11 cellular contexts compared by ENCODE assay signal in the genomic region with DNA sequence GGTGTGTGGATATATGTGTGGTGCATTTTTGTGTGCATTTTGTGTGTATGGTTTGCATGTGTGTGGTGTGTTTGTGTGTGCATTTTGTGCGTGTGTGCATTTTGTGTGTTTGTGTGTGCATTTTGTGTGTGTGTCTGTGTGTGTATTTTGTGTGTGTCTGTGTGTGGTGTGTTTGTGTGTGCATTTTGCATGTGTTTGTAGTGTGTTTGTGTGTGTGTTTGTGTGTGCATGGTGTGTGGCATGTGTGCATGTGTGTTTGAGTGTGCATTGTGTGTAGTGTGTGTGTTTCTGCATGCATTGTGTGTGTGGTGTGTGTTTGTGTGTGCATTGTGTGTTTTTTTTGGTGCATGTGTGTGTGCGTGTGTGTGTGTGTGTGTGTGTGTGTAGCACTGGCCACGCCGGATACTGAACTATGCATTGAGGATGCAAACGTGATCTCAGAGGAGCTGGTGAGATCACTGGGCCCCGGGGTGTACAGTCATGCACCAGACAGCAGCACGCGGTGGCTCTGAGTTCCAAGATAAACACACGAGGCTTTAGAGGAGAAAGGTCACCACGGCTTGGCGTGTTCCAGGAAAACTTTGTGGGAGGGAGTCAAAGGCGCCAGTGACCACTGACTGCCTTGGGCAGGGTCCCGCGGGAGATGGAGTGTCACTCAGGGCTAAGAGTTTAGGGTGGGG.
A peak's percentile ranks its signal among the peaks of the same experiment; 100 is the strongest.
DNase-seq lines count a peak whose midpoint lies in the region; ATAC-seq and TF ChIP-seq lines count a peak whose summit lies in the region.
"Had no signal": no experiment of that assay in that cellular context is flagged by ENCODE, and none has a peak within 500 bp of the region (broad histone marks: within the 10 kb centered on the region; RNA-seq: fewer than 3 reads in every experiment).

No MANE protein-coding gene starts in this region.

- 0 out of 2 replicates have a peak overlapping the region, but pooled peaks have one; percentile 45 for H3K14ac ChIP-seq in IMR-90 (replicated peaks; ENCODE audit: low read depth, low read length)

- no peak overlapping the region for H2AK5ac ChIP-seq in IMR-90 (ENCODE audit: low read depth, low read length)

- peak overlapping the region; percentile 48; the same call in 1 of the 2 replicates for H3K23ac ChIP-seq in IMR-90 (ENCODE audit: low read depth, low read length)

- POLR2A ChIA-PET in IMR-90 (lab: Charles Lee; ENCODE audit: unreplicated experiment), result interaction anchor here (0.5 kb wide), 1 partner anchor 211 kb away, joined by 4 read pairs; no protein-coding TSS in a partner anchor

- no peaks in the 10 kb centered on the region for H3K27me3 ChIP-seq in IMR-90 (ENCODE audit: control insufficient read depth, insufficient read depth, low read length)
- no peaks in the 10 kb centered on the region for H3K27me3 ChIP-seq in stomach

- TF ChIP-seq CTCF in IMR-90 (conservative IDR thresholded peaks at IDR 0.05; ENCODE audit: low read depth, low read length) (no peak), astrocyte of the spinal cord (IDR thresholded peaks at IDR 0.05; ENCODE audit: low read depth, low read length) (no peak), stomach (IDR thresholded peaks at IDR 0.05) (no peak)

- H4K20me1 ChIP-seq in IMR-90 (ENCODE audit: insufficient read depth, low read length), result no peaks in the 10 kb centered on the region

- H3K9me3 ChIP-seq in IMR-90 (ENCODE audit: control insufficient read depth, insufficient read depth, low read length) (peaks cover 14% of the 10 kb centered on the region), stomach (no peaks in the 10 kb centered on the region)

- H2BK15ac ChIP-seq in IMR-90 (ENCODE audit: low read depth, low read length), result no peak overlapping the region

- CTCF ChIA-PET in IMR-90 (lab: Yijun Ruan, JAX), result no interaction called here

- no peak overlapping the region for H3K56ac ChIP-seq in IMR-90 (ENCODE audit: extremely low read depth, insufficient read depth, low read length)

- peak overlapping the region; percentile 43; the same call in 1 of the 2 replicates for H4K5ac ChIP-seq in IMR-90 (ENCODE audit: low read depth, low read length)

- no peaks in the 10 kb centered on the region for H3K79me1 ChIP-seq in IMR-90 (ENCODE audit: low read depth in 1 of 2, low read length in 2 of 2)

- H2AK9ac ChIP-seq in IMR-90 (replicated peaks; ENCODE audit: low read depth, low read length, poor library complexity), result peak overlapping the region; percentile 58

- no peak overlapping the region for H4K91ac ChIP-seq in IMR-90 (ENCODE audit: insufficient read depth, low read depth, low read length)

- H2BK120ac ChIP-seq in IMR-90 (ENCODE audit: low read depth, low read length), result peak overlapping the region; percentile 68

- no peak overlapping the region for H3K9ac ChIP-seq in IMR-90 (ENCODE audit: low read depth, low read length)

- H3K9me1 ChIP-seq in IMR-90 (ENCODE audit: insufficient read depth, low read length), result peaks cover 5% of the 10 kb centered on the region

- WGBS in IMR-90 (ENCODE audit: extremely low coverage in 2 of 2, insufficient read length in 1 of 2), 2 experiments, result 25% methylated on average over 5 of the region's 14 CpGs; no CpG with 5 or more reads in 1 of the 2 experiments
- WGBS in stomach, 5 donors, result 18 to 38% (median 25%) methylated on average over 12 to 14 of the region's 14 CpGs

- no peaks in the 10 kb centered on the region for H3K36me3 ChIP-seq in IMR-90 (ENCODE audit: control insufficient read depth, insufficient read depth, low read length)
- no peaks in the 10 kb centered on the region for H3K36me3 ChIP-seq in stomach

- ATAC-seq in IMR-90 (ENCODE audit: low read depth), result peak; percentile 82
- ATAC-seq in GM18858 (IDR thresholded peaks at IDR 0.05; ENCODE audit: unreplicated experiment), result no peak

- H3K27ac ChIP-seq in IMR-90 (ENCODE audit: insufficient read depth, low read length), result peak overlapping the region; percentile 73
- peak overlapping the region; percentile 67 to 81 (median 70) for H3K27ac ChIP-seq in stomach
- H3K27ac ChIP-seq: coronary artery had no signal

- peak overlapping the region; percentile 34 for H2BK20ac ChIP-seq in IMR-90 (ENCODE audit: low read depth, low read length)

- in situ Hi-C loops in IMR-90 (cut with MboI; ENCODE audit: low sequenced_read_pairs), result no loop called here
- in situ Hi-C loops in astrocyte of the spinal cord (cut with HindIII; ENCODE audit: low sequenced_read_pairs), result no loop called here
- in situ Hi-C loops in G401 (cut with HindIII; ENCODE audit: low sequenced_read_pairs), result no loop called here

- DNase-seq in IMR-90 (peak; percentile 95), astrocyte of the spinal cord (ENCODE audit: low read depth, low spot score) (peak; percentile 96), islet precursor cell (peak; percentile 65), stomach (peak; percentile 93), G401 (ENCODE audit: low spot score) (no peak)
- no peak for DNase-seq in effector CD4-positive, alpha-beta T cell
- DNase-seq: activated CD4-positive, alpha-beta memory T cell treated with anti-CD3 and anti-CD28 coated beads for 36 hours; KBM-7; midbrain had no signal

- no peak overlapping the region for H3K4me3 ChIP-seq in IMR-90 (ENCODE audit: insufficient read depth, low read depth, low read length)
- no peak overlapping the region for H3K4me3 ChIP-seq in astrocyte of the spinal cord (ENCODE audit: low read depth, low read length)
- no peak overlapping the region for H3K4me3 ChIP-seq in stomach
- H3K4me3 ChIP-seq: coronary artery had no signal

- TF ChIP-seq POLR2A in IMR-90 (IDR thresholded peaks at IDR 0.05; ENCODE audit: low read depth, low read length) (no peak), stomach (IDR thresholded peaks at IDR 0.05) (peak in 1 of 4 donors; percentile 60)

- peaks cover 16% of the 10 kb centered on the region for H3K4me1 ChIP-seq in IMR-90 (ENCODE audit: control insufficient read depth, insufficient read depth, low read length)
- H3K4me1 ChIP-seq in stomach, result peaks cover 32 to 39% (median 38%) of the 10 kb centered on the region in 4 donors

- dilution Hi-C loops in IMR-90 (cut with HindIII; ENCODE audit: low sequenced_read_pairs, unreplicated experiment), result no loop called here

- BruUV-seq in IMR-90 (replicated peaks; lab: Mats Ljungman, UMichigan), result no TSS peak

- H3K4ac ChIP-seq in IMR-90 (ENCODE audit: low read depth, low read length), result peak overlapping the region; percentile 70

- H3K18ac ChIP-seq in IMR-90 (ENCODE audit: low read depth, low read length), result peak overlapping the region; percentile 55

- no peak for TF ChIP-seq RAD21 in IMR-90 (IDR thresholded peaks at IDR 0.05; ENCODE audit: low read length)

- TF ChIP-seq EP300 in stomach (IDR thresholded peaks at IDR 0.05), result no peak

- H3K4me2 ChIP-seq in IMR-90 (ENCODE audit: low read depth, low read length), result no peak overlapping the region; the same call in 1 of the 2 replicates

- H4K8ac ChIP-seq in IMR-90 (ENCODE audit: low read depth in 2 of 2, low read length in 2 of 2), result peak overlapping the region in 1 of 2 experiments; percentile 11; a peak in 1 of 4 replicates

- H2BK5ac ChIP-seq in IMR-90 (ENCODE audit: low read depth, low read length, poor library complexity, severe bottlenecking), result peak overlapping the region; percentile 72

- peak overlapping the region; percentile 37 for H2AFZ ChIP-seq in IMR-90 (replicated peaks; ENCODE audit: low read length, poor library complexity)

- intact Hi-C loops in IMR-90 (cut with micrococcal nuclease) (no loop called here), stomach (cut with DNase I; ENCODE audit: low total_unique reads) (no loop called here)

TF ChIP-seq in IMR-90, 13 proteins besides CTCF, POLR2A, EP300 and RAD21:
- TF ChIP-seq BHLHE40 (IDR thresholded peaks at IDR 0.05; ENCODE audit: low read depth, low read length) (peak; percentile 92), RCOR1 (IDR thresholded peaks at IDR 0.05; ENCODE audit: insufficient replicate concordance, low read length) (no peak), MXI1 (IDR thresholded peaks at IDR 0.05; ENCODE audit: borderline replicate concordance, low read depth, low read length) (no peak), NFE2L2 (IDR thresholded peaks at IDR 0.05; ENCODE audit: low read depth, low read length) (no peak), ELK1 (IDR thresholded peaks at IDR 0.05; ENCODE audit: borderline replicate concordance, low read depth, low read length) (no peak), FOS (IDR thresholded peaks at IDR 0.05; ENCODE audit: low read depth, low read length) (peak; percentile 60)

Comparison
In these comparisons a context has a peak if more than half of its experiments do, and no peak if none do; other contexts are left out.
1. DNase-seq: peak in IMR-90 (single experiment), astrocyte of the spinal cord (single experiment), islet precursor cell (single experiment) and stomach (single experiment); none in G401 (single experiment) and effector CD4-positive, alpha-beta T cell (single experiment).